Comparison of ENCODE assay signal across 13 cellular contexts in genomic region chr12:27616356-27617150, GRCh38.
A peak's percentile ranks its signal among the peaks of the same experiment; 100 is the strongest.
DNase-seq lines count a peak whose midpoint lies in the region; ATAC-seq and TF ChIP-seq lines count a peak whose summit lies in the region.
"Had no signal": no experiment of that assay in that cellular context is flagged by ENCODE, and none has a peak within 500 bp of the region (broad histone marks: within the 10 kb centered on the region; RNA-seq: fewer than 3 reads in every experiment).

No MANE protein-coding gene starts in this region.

- 52 to 64% methylated on average over 5 of the region's 5 CpGs for WGBS in testis, 2 donors
- WGBS in sigmoid colon, 2 donors = 75 to 79% methylated on average over 5 of the region's 5 CpGs

- H3K36me3 ChIP-seq in HEK293 (ENCODE audit: control insufficient read depth in 2 of 2, insufficient read depth in 1 of 2, low read length in 2 of 2) (no peaks in the 10 kb centered on the region), testis (ENCODE audit: low read depth, missing control alignments) (no peaks in the 10 kb centered on the region), sigmoid colon (no peaks in the 10 kb centered on the region)

- H3K4me3 ChIP-seq in HEK293 (ENCODE audit: low read depth, low read length) = no peak overlapping the region
- no peak overlapping the region for H3K4me3 ChIP-seq in testis
- no peak overlapping the region for H3K4me3 ChIP-seq in sigmoid colon

- intact Hi-C loops in testis (cut with DNase I; ENCODE audit: low total_unique reads) (no loop called here), sigmoid colon (cut with DNase I) (loop anchor here (10.0 kb wide), 1 partner anchor 92 kb away; the partner anchor contains the start of gene PPFIBP1)

- DNase-seq in foreskin melanocyte (peak; percentile 68), testis (peak; percentile 41), NCI-H1694 (lab: John Stamatoyannopoulos, UW) (no peak), activated gamma-delta T cell treated with Interleukin-2 at 50 U/mL for 16 hours (no peak), sigmoid colon (no peak)
- DNase-seq: amygdala; MM.1S; naive thymus-derived CD4-positive, alpha-beta T cell; retina; stimulated activated naive CD8-positive, alpha-beta T cell treated with anti-CD3 and anti-CD28 coated beads, Interleukin-15, Interleukin-2, amounts not matched to agents 100 U/mL and 50 U/mL, for 24 hours had no signal

- TF ChIP-seq CTCF in HEK293 (tag by site-specific recombination; IDR thresholded peaks at IDR 0.05) (no peak), testis (IDR thresholded peaks at IDR 0.05) (no peak), sigmoid colon (IDR thresholded peaks at IDR 0.05) (no peak)

- H3K4me1 ChIP-seq in HEK293 (ENCODE audit: control insufficient read depth, insufficient read depth, low read length) = peaks cover 11% of the 10 kb centered on the region
- H3K4me1 ChIP-seq in testis = peaks cover 6% of the 10 kb centered on the region
- peaks cover 0 to 71% (median 52%) of the 10 kb centered on the region in 4 donors for H3K4me1 ChIP-seq in sigmoid colon

- POLR2A ChIA-PET in HEK293 (lab: Yijun Ruan, JAX) = interaction anchor here (0.6 kb wide), 1 partner anchor 129 kb away, joined by 5 read pairs; no protein-coding TSS in a partner anchor

- H3K9me3 ChIP-seq in HEK293 (ENCODE audit: control insufficient read depth, insufficient read depth, low read depth, low read length) = no peaks in the 10 kb centered on the region
- no peaks in the 10 kb centered on the region for H3K9me3 ChIP-seq in testis
- no peaks in the 10 kb centered on the region for H3K9me3 ChIP-seq in sigmoid colon

- ATAC-seq in SK-N-SH treated with all-trans-retinoic acid at 6 μM for 48 hours = peak; percentile 8; the same call in 1 of the 3 replicates
- ATAC-seq: naive thymus-derived CD4-positive, alpha-beta T cell; stimulated activated naive CD8-positive, alpha-beta T cell treated with anti-CD3 and anti-CD28 coated beads, Interleukin-15, Interleukin-2, amounts not matched to agents 100 U/mL and 50 U/mL, for 24 hours had no signal

- CTCF ChIA-PET in HEK293 (lab: Yijun Ruan, JAX) = interaction anchor here (0.8 kb wide), 1 partner anchor 19 kb away, joined by 4 read pairs; no protein-coding TSS in a partner anchor

- no peak for TF ChIP-seq EP300 in sigmoid colon (IDR thresholded peaks at IDR 0.05)

- H3K27me3 ChIP-seq in testis = no peaks in the 10 kb centered on the region
- H3K27me3 ChIP-seq in sigmoid colon = no peaks in the 10 kb centered on the region

- TF ChIP-seq POLR2A in testis (IDR thresholded peaks at IDR 0.05) (no peak), sigmoid colon (IDR thresholded peaks at IDR 0.05) (no peak)

- H3K27ac ChIP-seq in HEK293 (ENCODE audit: extremely low read depth, low read depth, low read length) = no peak overlapping the region
- no peak overlapping the region for H3K27ac ChIP-seq in testis
- no peak overlapping the region for H3K27ac ChIP-seq in sigmoid colon
- H3K27ac ChIP-seq: HL-60 had no signal

TF ChIP-seq in HEK293, 187 proteins besides CTCF, POLR2A, EP300 and RAD21:
- TF ChIP-seq MYNN (tag by site-specific recombination; IDR thresholded peaks at IDR 0.05; ENCODE audit: borderline replicate concordance) = no peak
- peak; percentile 81 for TF ChIP-seq ZNF600 (tag by site-specific recombination; IDR thresholded peaks at IDR 0.05)

TF ChIP-seq in SK-N-SH treated with all-trans-retinoic acid at 6 μM for 48 hours, 23 proteins besides CTCF, POLR2A, EP300 and RAD21:
- peak; percentile 93 for TF ChIP-seq ISL1 (CRISPR knock-in tag; IDR thresholded peaks at IDR 0.05)
- no peak for TF ChIP-seq POU6F1 (CRISPR knock-in tag; IDR thresholded peaks at IDR 0.05; ENCODE audit: borderline replicate concordance, low read depth)
- TF ChIP-seq SNAI2 (CRISPR knock-in tag; IDR thresholded peaks at IDR 0.05) = no peak
- TF ChIP-seq ZNF70 (CRISPR knock-in tag; IDR thresholded peaks at IDR 0.05) = no peak
- TF ChIP-seq ZNF565 (CRISPR knock-in tag; conservative IDR thresholded peaks at IDR 0.05; ENCODE audit: low read depth) = no peak

Comparison
In these comparisons a context has a peak if more than half of its experiments do, and no peak if none do; other contexts are left out.
1. DNase-seq: peak in foreskin melanocyte (single experiment) and testis (single experiment); none in NCI-H1694 (single experiment), activated gamma-delta T cell treated with Interleukin-2 at 50 U/mL for 16 hours (single experiment) and sigmoid colon (single experiment).